Comparison of ENCODE assay signal across 8 cellular contexts in the genomic region with DNA sequence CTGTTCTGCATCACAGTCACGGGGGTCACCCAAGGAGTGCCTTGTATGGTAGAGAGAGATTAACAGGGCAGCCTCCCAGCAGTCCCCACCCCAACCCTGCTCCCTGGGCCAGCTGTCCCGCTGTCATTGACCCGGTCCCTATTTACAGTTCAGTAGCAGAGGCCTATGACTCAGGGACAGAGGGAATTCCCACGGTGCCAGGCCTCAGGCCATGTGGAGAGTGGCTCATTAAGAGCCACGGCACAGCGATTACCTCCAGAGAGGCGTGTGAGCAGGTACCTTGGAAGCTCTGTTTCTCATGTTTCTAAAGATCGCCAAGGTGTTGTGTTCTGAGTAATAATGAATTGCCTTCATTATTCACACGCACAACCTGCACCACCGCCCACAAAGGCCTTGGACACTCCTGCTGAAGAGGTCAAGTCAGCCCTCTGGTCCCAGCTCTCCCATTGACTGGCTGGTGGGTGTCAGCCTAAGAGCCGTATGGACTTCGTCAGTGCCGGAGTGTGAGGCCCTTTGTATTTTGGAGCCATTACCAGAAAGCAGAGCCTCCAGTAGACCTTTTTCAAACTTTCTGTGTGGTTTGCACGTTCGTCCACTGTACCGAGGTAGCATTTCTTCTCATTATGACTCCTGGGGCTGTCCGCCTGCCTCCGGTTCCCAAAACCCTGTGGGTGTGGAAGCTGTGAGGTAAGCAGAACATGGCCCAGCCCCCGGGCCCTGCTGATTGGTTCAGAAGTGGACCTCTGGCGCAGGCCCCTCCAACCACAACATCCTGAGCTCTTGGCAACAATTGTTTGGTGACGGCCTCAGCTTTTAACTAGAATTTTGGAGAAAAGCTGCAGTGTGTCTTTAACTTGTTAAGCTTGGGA. TPM values are rescaled to one million over a fixed set of nuclear protein-coding genes. Genes with fewer than 3 reads are reported as not detected.
DNase-seq lines count a peak whose midpoint lies in the region; ATAC-seq and TF ChIP-seq lines count a peak whose summit lies in the region.

No MANE protein-coding gene starts in this region.

- H3K27ac Mint-ChIP-seq in activated T-cell treated with anti-CD3 and anti-CD28 coated beads, Interleukin-2, amount 50 U/mL, for 72 hours = peak overlapping the region; percentile 91
- H3K27ac Mint-ChIP-seq in glutamatergic neuron (ENCODE audit: unreplicated experiment) = no peak overlapping the region

- H3K4me1 ChIP-seq in rectal smooth muscle tissue (ENCODE audit: control insufficient read depth, insufficient read depth, low read length) = peaks cover 10% of the 10 kb centered on the region
- no peaks in the 10 kb centered on the region for H3K4me1 ChIP-seq in uterus

- H3K27me3 Mint-ChIP-seq in activated T-cell treated with anti-CD3 and anti-CD28 coated beads, Interleukin-2, amount 50 U/mL, for 72 hours (ENCODE audit: low read depth) = peaks cover 17% of the 10 kb centered on the region
- H3K27me3 Mint-ChIP-seq in glutamatergic neuron (ENCODE audit: unreplicated experiment) = no peaks in the 10 kb centered on the region

- peak overlapping the region; percentile 81 to 84 for H3K4me3 Mint-ChIP-seq in activated T-cell treated with anti-CD3 and anti-CD28 coated beads, Interleukin-2, amount 50 U/mL, for 72 hours
- H3K4me3 Mint-ChIP-seq in glutamatergic neuron (ENCODE audit: unreplicated experiment) = no peak overlapping the region

- peak; percentile 82 for ATAC-seq in HG02571 (IDR thresholded peaks at IDR 0.05; ENCODE audit: unreplicated experiment)
- peak; percentile 91 to 93 for ATAC-seq in activated T-cell treated with anti-CD3 and anti-CD28 coated beads, Interleukin-2, amount 50 U/mL, for 72 hours (replicated peaks in 1 of 2)

- H3K36me3 ChIP-seq in rectal smooth muscle tissue (ENCODE audit: control insufficient read depth, insufficient read depth, low read length) (no peaks in the 10 kb centered on the region), uterus (no peaks in the 10 kb centered on the region)

- H3K4me3 ChIP-seq in GM12865 (ENCODE audit: low read depth, low read length) (peak overlapping the region; percentile 53), rectal smooth muscle tissue (ENCODE audit: low read length) (peak overlapping the region; percentile 60), uterus (no peak overlapping the region)

- H3K36me3 Mint-ChIP-seq in activated T-cell treated with anti-CD3 and anti-CD28 coated beads, Interleukin-2, amount 50 U/mL, for 72 hours (ENCODE audit: insufficient read depth in 2 of 2) = peaks cover 4 to 7% of the 10 kb centered on the region in 2 donors
- no peaks in the 10 kb centered on the region for H3K36me3 Mint-ChIP-seq in glutamatergic neuron (ENCODE audit: unreplicated experiment)

- intact Hi-C loops in uterus (cut with DNase I; ENCODE audit: low total_unique reads) = no loop called here

- H3K27me3 ChIP-seq in rectal smooth muscle tissue (ENCODE audit: control insufficient read depth, insufficient read depth, low read length) (no peaks in the 10 kb centered on the region), uterus (no peaks in the 10 kb centered on the region)

- no peaks in the 10 kb centered on the region for H3K9me3 ChIP-seq in uterus

- peak; percentile 97 for DNase-seq in GM12865 (ENCODE audit: low read depth)
- DNase-seq in NCI-H69 (lab: John Stamatoyannopoulos, UW) = peak; percentile 72
- DNase-seq in activated T-cell treated with anti-CD3 and anti-CD28 coated beads, Interleukin-2, amount 50 U/mL, for 72 hours = peak; percentile 92 to 94
- peak; percentile 28 for DNase-seq in glutamatergic neuron
- peak; percentile 91 to 92 for DNase-seq in uterus
- DNase-seq in putamen (ENCODE audit: low spot score) = no peak

- H3K9ac ChIP-seq in rectal smooth muscle tissue (ENCODE audit: low read length) = no peak overlapping the region

- no peak for TF ChIP-seq POLR2A in uterus (IDR thresholded peaks at IDR 0.05)

- peak overlapping the region; percentile 49 for H3K27ac ChIP-seq in rectal smooth muscle tissue (ENCODE audit: low read depth, low read length)
- H3K27ac ChIP-seq in uterus = peak overlapping the region; percentile 46 to 68

- TF ChIP-seq CTCF in GM12865 (IDR thresholded peaks at IDR 0.05; ENCODE audit: insufficient read depth, low read depth, low read length, missing control alignments) (no peak), glutamatergic neuron (IDR thresholded peaks at IDR 0.05; ENCODE audit: partially characterized antibody, unreplicated experiment) (no peak), uterus (IDR thresholded peaks at IDR 0.05) (no peak)

- H3K4me1 Mint-ChIP-seq in activated T-cell treated with anti-CD3 and anti-CD28 coated beads, Interleukin-2, amount 50 U/mL, for 72 hours (ENCODE audit: low read depth) = peaks cover 31% of the 10 kb centered on the region
- H3K4me1 Mint-ChIP-seq in glutamatergic neuron (ENCODE audit: low read depth, unreplicated experiment) = peaks cover 10% of the 10 kb centered on the region

- H3K9me3 Mint-ChIP-seq in activated T-cell treated with anti-CD3 and anti-CD28 coated beads, Interleukin-2, amount 50 U/mL, for 72 hours = peaks cover 4% of the 10 kb centered on the region in 2 donors
- peaks cover 6% of the 10 kb centered on the region for H3K9me3 Mint-ChIP-seq in glutamatergic neuron (ENCODE audit: unreplicated experiment)

RNA-seq across cellular contexts. Expression of a gene that starts 47.0 kb away (rescaled TPM):
- total RNA-seq in activated T-cell treated with anti-CD3 and anti-CD28 coated beads, Interleukin-2, amount 50 U/mL, for 72 hours = 10 to 100 TPM; 14.6 to 18.5 TPM
- total RNA-seq in glutamatergic neuron (ENCODE audit: unreplicated experiment) = 15.7 TPM
- total RNA-seq in uterus = 10 to 100 TPM in 2 of 4 donors, 1 to 10 TPM in 2; 1.8 to 29.5 (median 8.9) TPM

Comparison
In these comparisons a context has a peak if more than half of its experiments do, and no peak if none do; other contexts are left out.
1. H3K4me3 ChIP-seq: peak in GM12865 (single experiment) and rectal smooth muscle tissue (single experiment); none in uterus (0 of 2).